In genomic region chr4:140888059-140888458, GRCh38 we compare ENCODE assay signal across 22 cellular contexts.
"Had no signal": no experiment of that assay in that cellular context is flagged by ENCODE, and none has a peak within 500 bp of the region (broad histone marks: within the 10 kb centered on the region; RNA-seq: fewer than 3 reads in every experiment).

No MANE protein-coding gene starts in this region.

- H3K4me2 ChIP-seq: neural progenitor cell had no signal

- H3K4me1 ChIP-seq: neural progenitor cell, parathyroid adenoma, right atrium auricular region, tibial nerve, upper lobe of right lung, uterus had no signal

- H3K9ac ChIP-seq: neural progenitor cell, parathyroid adenoma had no signal

- H3K9me3 ChIP-seq: gastroesophageal sphincter, thoracic aorta, uterus had no signal

- H3K27me3 ChIP-seq: dorsolateral prefrontal cortex, gastroesophageal sphincter, neural progenitor cell, right atrium auricular region, spleen, tibial nerve, upper lobe of right lung, uterus had no signal

- H3K36me3 ChIP-seq: gastroesophageal sphincter, neural progenitor cell, right atrium auricular region, spleen, thoracic aorta, tibial nerve, upper lobe of right lung, uterus had no signal

- H3K79me2 ChIP-seq: parathyroid adenoma had no signal

- ATAC-seq: esophagus mucosa; gastroesophageal sphincter; naive thymus-derived CD4-positive, alpha-beta T cell; stimulated activated memory B cell treated with anti-CD40 and anti-IgM and Interleukin-4, amounts not matched to agents 10 μg/mL and 1 μg/mL and 100 μg/mL, for 72 hours; stimulated activated naive CD8-positive, alpha-beta T cell treated with anti-CD3 and anti-CD28 coated beads, Interleukin-15, Interleukin-2, amounts not matched to agents 100 U/mL and 50 U/mL, for 24 hours; upper lobe of right lung had no signal

- H3K4me3 ChIP-seq: dorsolateral prefrontal cortex, gastroesophageal sphincter, lung, neural progenitor cell, right atrium auricular region, spleen, thoracic aorta, tibial nerve, upper lobe of right lung, uterus had no signal

- H3K27ac ChIP-seq: dorsolateral prefrontal cortex, epithelial cell of prostate, gastroesophageal sphincter, neural progenitor cell, parathyroid adenoma, spleen, thoracic aorta, tibial nerve, upper lobe of right lung, uterus had no signal

- DNase-seq: dorsolateral prefrontal cortex; effector CD4-positive, alpha-beta T cell; foreskin fibroblast; hypothalamus; mesenchymal stem cell; midbrain; naive thymus-derived CD4-positive, alpha-beta T cell; spleen; stimulated activated CD4-positive, alpha-beta T cell treated with anti-CD3 and anti-CD28 coated beads, Interleukin-4, amount 100 ng/mL, for 4 hours; stimulated activated naive CD8-positive, alpha-beta T cell treated with anti-CD3 and anti-CD28 coated beads, Interleukin-15, Interleukin-2, amounts not matched to agents 100 U/mL and 50 U/mL, for 24 hours; upper lobe of right lung; uterus had no signal
